Comparison of ENCODE assay signal across 18 cellular contexts in the genomic region with DNA sequence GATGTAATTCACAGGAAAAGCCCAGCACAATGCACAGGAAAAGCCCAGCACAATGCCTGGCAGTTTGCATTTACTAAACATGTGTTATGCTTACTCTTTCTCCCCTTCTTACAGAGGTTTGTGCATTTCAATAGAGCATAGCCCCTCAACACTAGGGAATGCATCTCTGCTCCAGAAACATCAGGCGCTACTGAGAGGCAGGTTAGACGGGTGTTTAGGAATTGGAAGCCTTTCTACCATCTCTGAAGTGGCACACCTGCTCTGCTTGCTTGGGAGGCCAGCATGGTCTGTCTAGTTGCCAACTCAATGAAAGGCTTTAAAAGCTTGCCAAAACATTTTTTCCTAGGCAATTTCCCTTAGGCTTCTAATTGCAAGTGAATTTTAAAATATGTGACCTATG. TPM values are rescaled to one million over a fixed set of nuclear protein-coding genes. Genes with fewer than 3 reads are reported as not detected.
"Had no signal": no experiment of that assay in that cellular context is flagged by ENCODE, and none has a peak within 500 bp of the region (broad histone marks: within the 10 kb centered on the region; RNA-seq: fewer than 3 reads in every experiment).

No MANE protein-coding gene starts in this region.

- H3K27ac ChIP-seq: pancreas, thoracic aorta had no signal

- H3K4me3 Mint-ChIP-seq: activated CD4-positive, alpha-beta T cell treated with anti-CD3 and anti-CD28 coated beads for 36 hours; activated CD8-positive, alpha-beta T cell treated with anti-CD3 and anti-CD28 coated beads for 36 hours; activated T-cell treated with anti-CD3 and anti-CD28 coated beads, Interleukin-2, amount 50 U/mL, for 72 hours; stimulated activated naive CD8-positive, alpha-beta T cell treated with anti-CD3 and anti-CD28 coated beads, Interleukin-15, amount 100 ng/mL, for 72 hours had no signal

- FAIRE-seq: astrocyte, pancreas, urothelium cell line had no signal

- H3K9me3 Mint-ChIP-seq: stimulated activated naive CD8-positive, alpha-beta T cell treated with anti-CD3 and anti-CD28 coated beads, Interleukin-15, amount 100 ng/mL, for 72 hours had no signal

- H3K27me3 ChIP-seq: pancreas had no signal

- H3K9me3 ChIP-seq: pancreas, thoracic aorta had no signal

- H3K4me1 Mint-ChIP-seq: activated CD4-positive, alpha-beta T cell treated with anti-CD3 and anti-CD28 coated beads for 36 hours; stimulated activated naive CD8-positive, alpha-beta T cell treated with anti-CD3 and anti-CD28 coated beads, Interleukin-15, amount 100 ng/mL, for 72 hours had no signal

- H3K4me3 ChIP-seq: lung, pancreas, thoracic aorta had no signal

- H3K27me3 Mint-ChIP-seq: activated CD4-positive, alpha-beta T cell treated with anti-CD3 and anti-CD28 coated beads for 36 hours; activated CD8-positive, alpha-beta T cell treated with anti-CD3 and anti-CD28 coated beads for 36 hours; stimulated activated naive CD8-positive, alpha-beta T cell treated with anti-CD3 and anti-CD28 coated beads, Interleukin-15, amount 100 ng/mL, for 72 hours had no signal

- DNase-seq: activated CD4-positive, alpha-beta T cell treated with anti-CD3 and anti-CD28 coated beads for 36 hours; activated CD8-positive, alpha-beta memory T cell treated with anti-CD3 and anti-CD28 coated beads, Interleukin-2, amount 50 U/mL, for 4 hours; activated CD8-positive, alpha-beta T cell treated with anti-CD3 and anti-CD28 coated beads for 36 hours; activated T-cell treated with anti-CD3 and anti-CD28 coated beads, Interleukin-2, amount 50 U/mL, for 72 hours; effector memory CD4-positive, alpha-beta T cell; erythroblast; left colon; midbrain; stimulated activated CD4-positive, alpha-beta T cell treated with anti-CD3 and anti-CD28 coated beads, Interleukin-15, amount 100 ng/mL, for 24 hours; stimulated activated CD4-positive, alpha-beta T cell treated with anti-CD3 and anti-CD28 coated beads, Interleukin-4, amount 100 ng/mL, for 24 hours; stimulated activated naive CD8-positive, alpha-beta T cell treated with anti-CD3 and anti-CD28 coated beads, Interleukin-15, amount 100 ng/mL, for 72 hours; T1000 had no signal

- ATAC-seq: activated CD4-positive, alpha-beta T cell treated with anti-CD3 and anti-CD28 coated beads for 36 hours; activated CD8-positive, alpha-beta T cell treated with anti-CD3 and anti-CD28 coated beads for 36 hours; activated T-cell treated with anti-CD3 and anti-CD28 coated beads, Interleukin-2, amount 50 U/mL, for 72 hours; left colon; stimulated activated naive CD8-positive, alpha-beta T cell treated with anti-CD3 and anti-CD28 coated beads, Interleukin-15, amount 100 ng/mL, for 72 hours had no signal

- H3K4me1 ChIP-seq: pancreas had no signal

- H3K36me3 ChIP-seq: pancreas, thoracic aorta had no signal

- H3K27ac Mint-ChIP-seq: activated CD4-positive, alpha-beta T cell treated with anti-CD3 and anti-CD28 coated beads for 36 hours; activated CD8-positive, alpha-beta T cell treated with anti-CD3 and anti-CD28 coated beads for 36 hours; activated T-cell treated with anti-CD3 and anti-CD28 coated beads, Interleukin-2, amount 50 U/mL, for 72 hours; stimulated activated naive CD8-positive, alpha-beta T cell treated with anti-CD3 and anti-CD28 coated beads, Interleukin-15, amount 100 ng/mL, for 72 hours had no signal

RNA-seq across cellular contexts. Expression of a gene that starts 55.7 kb away (rescaled TPM):
- total RNA-seq: activated CD4-positive, alpha-beta T cell treated with anti-CD3 and anti-CD28 coated beads for 36 hours; activated CD8-positive, alpha-beta T cell treated with anti-CD3 and anti-CD28 coated beads for 36 hours; activated T-cell treated with anti-CD3 and anti-CD28 coated beads, Interleukin-2, amount 50 U/mL, for 72 hours; left colon; renal cortical epithelial cell had no signal
- polyA plus RNA-seq: lung, pancreas had no signal
